ENCODE assay signal across 21 cellular contexts in genomic region chr11:13429836-13430235, GRCh38. TPM values are rescaled to one million over a fixed set of nuclear protein-coding genes. Genes with fewer than 3 reads are reported as not detected.
DNase-seq lines count a peak whose midpoint lies in the region; ATAC-seq and TF ChIP-seq lines count a peak whose summit lies in the region.
"Had no signal": no experiment of that assay in that cellular context is flagged by ENCODE, and none has a peak within 500 bp of the region (broad histone marks: within the 10 kb centered on the region; RNA-seq: fewer than 3 reads in every experiment).

No MANE protein-coding gene starts in this region.

- H3K36me3 ChIP-seq in kidney epithelial cell (ENCODE audit: control insufficient read depth, insufficient read depth, low read length) = no peaks in the 10 kb centered on the region
- H3K36me3 ChIP-seq: SJCRH30 had no signal

- H3K4me3 ChIP-seq in kidney epithelial cell (ENCODE audit: low read depth, low read length) = no peak overlapping the region
- H3K4me3 ChIP-seq: K562, SJCRH30 had no signal

- no peaks in the 10 kb centered on the region for H3K27me3 ChIP-seq in kidney epithelial cell (ENCODE audit: control insufficient read depth, insufficient read depth, low read length)
- H3K27me3 ChIP-seq: SJCRH30 had no signal

- in situ Hi-C loops in ACHN (cut with HindIII; ENCODE audit: low pct_ligation_motif_present, low pct_unique_long_range_greater_than_20kb, low sequenced_read_pairs) (no loop called here), Caki2 (cut with HindIII; ENCODE audit: low pct_unique_long_range_greater_than_20kb, low sequenced_read_pairs) (no loop called here)

- TF ChIP-seq CTCF in kidney epithelial cell (IDR thresholded peaks at IDR 0.05; ENCODE audit: insufficient read depth, low read length, poor library complexity, severe bottlenecking) = no peak

- peak; percentile 79 for DNase-seq in ACHN
- DNase-seq in Caki2 (ENCODE audit: low read depth) = peak; percentile 82
- DNase-seq in RPMI7951 (ENCODE audit: low read depth) = peak; percentile 22
- peak; percentile 75 for DNase-seq in kidney epithelial cell (ENCODE audit: low read depth)
- no peak for DNase-seq in DMS53 treated with DMSO at 0.1 percent for 48 hours (lab: John Stamatoyannopoulos, UW; ENCODE audit: unreplicated experiment)
- DNase-seq in stimulated activated CD4-positive, alpha-beta T cell treated with anti-CD3 and anti-CD28 coated beads, Interleukin-4, amount 100 ng/mL, for 1 hour = no peak
- DNase-seq: Caco-2; CD8-positive, alpha-beta T cell; DMS 273 treated with DMSO at 0.1 percent for 48 hours; DMS79 treated with DMSO at 0.1 percent for 48 hours; Kasumi-1; NCI-H2029; NCI-H446; NCI-H524 treated with DMSO at 0.1 percent for 48 hours; NCI-H774; SJCRH30 had no signal

- no peak for ATAC-seq in GM18511 (IDR thresholded peaks at IDR 0.05; ENCODE audit: unreplicated experiment)
- ATAC-seq: CD8-positive, alpha-beta T cell; HCT116; K562; Right ventricle myocardium inferior; SK-N-SH treated with all-trans-retinoic acid at 6 μM for 48 hours had no signal

RNA-seq across cellular contexts. Expression of gene BTBD10, which starts 33.2 kb away (rescaled TPM):
- total RNA-seq in Caki2 (2014; rRNA removed; shearing (Covaris generic); ENCODE audit: low replicate concordance) = 94.8 and 107 TPM in 2 replicates
- 37.5 and 39.5 TPM in 2 replicates for total RNA-seq in RPMI7951 (2014; rRNA removed; shearing (Covaris generic))
- 60.7 and 70.7 TPM in 2 replicates for total RNA-seq in kidney epithelial cell

Comparison
In these comparisons a context has a peak if more than half of its experiments do, and no peak if none do; other contexts are left out.
1. DNase-seq: peak in ACHN (single experiment), Caki2 (single experiment), RPMI7951 (single experiment) and kidney epithelial cell (single experiment); none in DMS53 treated with DMSO at 0.1 percent for 48 hours (single experiment) and stimulated activated CD4-positive, alpha-beta T cell treated with anti-CD3 and anti-CD28 coated beads, Interleukin-4, amount 100 ng/mL, for 1 hour (single experiment).